Comparison of ENCODE assay signal across 2 cellular contexts in the genomic region with DNA sequence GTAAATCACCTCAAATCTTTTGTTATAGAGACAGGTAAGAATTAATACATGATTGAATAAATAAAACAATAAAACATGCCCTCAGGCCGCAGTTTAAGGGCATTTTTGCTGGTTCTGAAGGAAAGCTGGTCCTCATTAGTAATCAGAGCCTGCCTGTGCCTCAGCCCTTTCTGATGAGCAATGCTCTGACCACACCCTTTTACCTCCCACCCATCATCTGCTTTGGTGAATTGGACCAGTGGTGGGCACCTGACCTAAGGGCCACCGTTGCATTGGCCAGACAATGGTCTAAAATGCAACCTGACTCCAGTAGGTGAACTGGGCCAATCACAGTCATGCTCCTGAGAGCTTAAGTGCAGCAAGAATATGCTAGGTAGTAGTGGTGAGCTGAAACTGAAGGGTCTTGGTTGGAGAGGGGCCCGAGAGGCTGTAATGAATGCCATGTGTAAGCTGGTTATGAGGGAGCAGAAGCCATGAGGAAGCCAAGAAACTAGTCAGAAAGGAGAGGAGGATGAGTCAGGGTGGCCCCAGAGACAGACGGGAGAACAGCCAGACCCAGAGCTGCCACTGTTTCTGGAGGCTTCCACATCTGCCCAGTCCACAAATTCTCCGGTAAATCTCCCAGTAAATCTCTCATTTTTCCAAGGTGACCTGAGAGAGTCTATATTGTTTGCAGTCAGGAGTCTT.
TF ChIP-seq lines count a peak whose summit lies in the region.

No MANE protein-coding gene starts in this region.

TF ChIP-seq in HepG2, 621 proteins besides CTCF, POLR2A, EP300 and RAD21:
- TF ChIP-seq, protein P1, sequence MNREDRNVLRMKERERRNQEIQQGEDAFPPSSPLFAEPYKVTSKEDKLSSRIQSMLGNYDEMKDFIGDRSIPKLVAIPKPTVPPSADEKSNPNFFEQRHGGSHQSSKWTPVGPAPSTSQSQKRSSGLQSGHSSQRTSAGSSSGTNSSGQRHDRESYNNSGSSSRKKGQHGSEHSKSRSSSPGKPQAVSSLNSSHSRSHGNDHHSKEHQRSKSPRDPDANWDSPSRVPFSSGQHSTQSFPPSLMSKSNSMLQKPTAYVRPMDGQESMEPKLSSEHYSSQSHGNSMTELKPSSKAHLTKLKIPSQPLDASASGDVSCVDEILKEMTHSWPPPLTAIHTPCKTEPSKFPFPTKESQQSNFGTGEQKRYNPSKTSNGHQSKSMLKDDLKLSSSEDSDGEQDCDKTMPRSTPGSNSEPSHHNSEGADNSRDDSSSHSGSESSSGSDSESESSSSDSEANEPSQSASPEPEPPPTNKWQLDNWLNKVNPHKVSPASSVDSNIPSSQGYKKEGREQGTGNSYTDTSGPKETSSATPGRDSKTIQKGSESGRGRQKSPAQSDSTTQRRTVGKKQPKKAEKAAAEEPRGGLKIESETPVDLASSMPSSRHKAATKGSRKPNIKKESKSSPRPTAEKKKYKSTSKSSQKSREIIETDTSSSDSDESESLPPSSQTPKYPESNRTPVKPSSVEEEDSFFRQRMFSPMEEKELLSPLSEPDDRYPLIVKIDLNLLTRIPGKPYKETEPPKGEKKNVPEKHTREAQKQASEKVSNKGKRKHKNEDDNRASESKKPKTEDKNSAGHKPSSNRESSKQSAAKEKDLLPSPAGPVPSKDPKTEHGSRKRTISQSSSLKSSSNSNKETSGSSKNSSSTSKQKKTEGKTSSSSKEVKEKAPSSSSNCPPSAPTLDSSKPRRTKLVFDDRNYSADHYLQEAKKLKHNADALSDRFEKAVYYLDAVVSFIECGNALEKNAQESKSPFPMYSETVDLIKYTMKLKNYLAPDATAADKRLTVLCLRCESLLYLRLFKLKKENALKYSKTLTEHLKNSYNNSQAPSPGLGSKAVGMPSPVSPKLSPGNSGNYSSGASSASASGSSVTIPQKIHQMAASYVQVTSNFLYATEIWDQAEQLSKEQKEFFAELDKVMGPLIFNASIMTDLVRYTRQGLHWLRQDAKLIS (CRISPR knock-in tag; IDR thresholded peaks at IDR 0.05) = no peak
- TF ChIP-seq NKX3-1 (CRISPR knock-in tag; IDR thresholded peaks at IDR 0.05) (no peak), NRL (CRISPR knock-in tag; IDR thresholded peaks at IDR 0.05; ENCODE audit: borderline replicate concordance) (no peak), FOSL2 (CRISPR knock-in tag; IDR thresholded peaks at IDR 0.05) (0 out of 2 replicates have a peak, but pooled peaks have one; percentile 13)

TF ChIP-seq in SK-N-SH, 30 proteins besides CTCF, POLR2A, EP300 and RAD21:
- TF ChIP-seq JUND (IDR thresholded peaks at IDR 0.05) (peak; percentile 50), PBX3 (IDR thresholded peaks at IDR 0.05) (peak; percentile 19; the same call in 1 of the 2 replicates), TCF12 (IDR thresholded peaks at IDR 0.05) (peak; percentile 87), FOSL2 (IDR thresholded peaks at IDR 0.05; ENCODE audit: borderline replicate concordance, low read depth) (peak; percentile 64; the same call in 1 of the 2 replicates), CHD2 (IDR thresholded peaks at IDR 0.05; ENCODE audit: low read length, partially characterized antibody) (no peak), POLR2AphosphoS5 (IDR thresholded peaks at IDR 0.05; ENCODE audit: low read depth, low read length) (no peak), NFIC (IDR thresholded peaks at IDR 0.05; ENCODE audit: borderline replicate concordance) (peak; percentile 69)
- TF ChIP-seq, protein P2, sequence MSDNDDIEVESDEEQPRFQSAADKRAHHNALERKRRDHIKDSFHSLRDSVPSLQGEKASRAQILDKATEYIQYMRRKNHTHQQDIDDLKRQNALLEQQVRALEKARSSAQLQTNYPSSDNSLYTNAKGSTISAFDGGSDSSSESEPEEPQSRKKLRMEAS (IDR thresholded peaks at IDR 0.05; ENCODE audit: low read depth) = 0 out of 2 replicates have a peak, but pooled peaks have one; percentile 40
TF ChIP-seq in SK-N-SH: peak in this region for 6.
